22 cellular contexts compared by ENCODE assay signal in genomic region chr4:2132438-2132837, GRCh38.
"Had no signal": no experiment of that assay in that cellular context is flagged by ENCODE, and none has a peak within 500 bp of the region (broad histone marks: within the 10 kb centered on the region; RNA-seq: fewer than 3 reads in every experiment).

No MANE protein-coding gene starts in this region.

- ATAC-seq: activated CD4-positive, CD25-positive, alpha-beta regulatory T cell treated with anti-CD3 and anti-CD28 coated beads, Interleukin-2, amount 50 U/mL, for 24 hours; activated naive CD4-positive, alpha-beta T cell treated with anti-CD3 and anti-CD28 coated beads, Interleukin-2, amount 50 U/mL, for 72 hours; activated T-cell treated with anti-CD3 and anti-CD28 coated beads, Interleukin-2, amount 50 U/mL, for 4 hours; left ventricle myocardium superior; naive thymus-derived CD8-positive, alpha-beta T cell; pancreas had no signal

- H3K4me3 Mint-ChIP-seq: activated CD4-positive, alpha-beta memory T cell treated with anti-CD3 and anti-CD28 coated beads for 36 hours; activated T-cell treated with anti-CD3 and anti-CD28 coated beads, Interleukin-2, amount 50 U/mL, for 4 hours; central memory CD8-positive, alpha-beta T cell; memory B cell; naive thymus-derived CD8-positive, alpha-beta T cell; T-helper 2 cell treated with Interferon-gamma antibody and Interleukin-4, amounts not matched to agents 5 μg/mL and 100 μg/mL, for 36 hours had no signal

- H3K4me3 ChIP-seq: pancreas, stomach, thoracic aorta had no signal

- FAIRE-seq: pancreas, urothelium cell line had no signal

- H3K36me3 ChIP-seq: brain microvascular endothelial cell, pancreas, stomach, thoracic aorta had no signal

- H3K27ac Mint-ChIP-seq: activated CD4-positive, alpha-beta memory T cell treated with anti-CD3 and anti-CD28 coated beads for 36 hours; activated naive CD4-positive, alpha-beta T cell treated with anti-CD3 and anti-CD28 coated beads, Interleukin-2, amount 50 U/mL, for 72 hours; memory B cell; naive thymus-derived CD8-positive, alpha-beta T cell; T-helper 2 cell treated with Interferon-gamma antibody and Interleukin-4, amounts not matched to agents 5 μg/mL and 100 μg/mL, for 36 hours had no signal

- H3K27me3 ChIP-seq: brain microvascular endothelial cell, pancreas, stomach had no signal

- DNase-seq: activated CD4-positive, alpha-beta memory T cell treated with anti-CD3 and anti-CD28 coated beads for 36 hours; activated effector memory CD4-positive, alpha-beta T cell treated with Interleukin-2 at 50 U/mL for 16 hours; activated T-cell treated with anti-CD3 and anti-CD28 coated beads, Interleukin-2, amount 50 U/mL, for 4 hours; amygdala; brain microvascular endothelial cell; cortex of kidney; effector CD4-positive, alpha-beta T cell; foreskin melanocyte; head of caudate nucleus; kidney glomerular epithelial cell; left ventricle myocardium superior; naive thymus-derived CD8-positive, alpha-beta T cell; pancreas; stimulated activated CD4-positive, alpha-beta T cell treated with anti-CD3 and anti-CD28 coated beads, Interleukin-2, amount 100 ng/mL, for 24 hours; stomach had no signal

- H3K9me3 ChIP-seq: pancreas had no signal

- H3K4me1 ChIP-seq: pancreas, stomach had no signal

- H3K27ac ChIP-seq: brain microvascular endothelial cell, pancreas, stomach, thoracic aorta had no signal

- H3K27me3 Mint-ChIP-seq: activated CD4-positive, alpha-beta memory T cell treated with anti-CD3 and anti-CD28 coated beads for 36 hours; naive thymus-derived CD8-positive, alpha-beta T cell had no signal
